ENCODE assay signal across 24 cellular contexts in genomic region chr12:48070731-48071130, GRCh38.
"Had no signal": no experiment of that assay in that cellular context is flagged by ENCODE, and none has a peak within 500 bp of the region (broad histone marks: within the 10 kb centered on the region; RNA-seq: fewer than 3 reads in every experiment).

No MANE protein-coding gene starts in this region.

- H3K4me1 ChIP-seq: colonic mucosa, esophagus squamous epithelium, heart right ventricle, left lung, lower lobe of right lung had no signal

- H3K27ac Mint-ChIP-seq: dendritic cell treated with granulocyte-macrophage colony-stimulating factor and Interleukin-4, amounts not matched to agents 40 ng/mL and 50 ng/mL, for 4 days; endodermal cell; mesothelial cell of epicardium had no signal

- H3K9me3 ChIP-seq: colonic mucosa, esophagus squamous epithelium, gastrocnemius medialis, heart right ventricle, left lung, lower lobe of right lung, mucosa of descending colon had no signal

- DNase-seq: colonic mucosa; cortex of kidney; effector CD8-positive, alpha-beta T cell; effector memory CD8-positive, alpha-beta T cell; endodermal cell; erythroblast; esophagus squamous epithelium; foreskin fibroblast; foreskin melanocyte; gastrocnemius medialis; glutamatergic neuron; head of caudate nucleus; heart right ventricle; hippocampal formation; left cardiac atrium; left lung; left ventricle myocardium superior; lower lobe of right lung; mesenchymal stem cell; mucosa of descending colon had no signal

- H3K9me3 Mint-ChIP-seq: dendritic cell treated with granulocyte-macrophage colony-stimulating factor and Interleukin-4, amounts not matched to agents 40 ng/mL and 50 ng/mL, for 4 days; effector memory CD8-positive, alpha-beta T cell; endodermal cell; mesothelial cell of epicardium had no signal

- ATAC-seq: effector memory CD8-positive, alpha-beta T cell; esophagus mucosa; gastrocnemius medialis; heart right ventricle; left cardiac atrium; left lung; left ventricle myocardium superior; lower lobe of right lung; mucosa of descending colon had no signal

- H3K27me3 Mint-ChIP-seq: dendritic cell treated with granulocyte-macrophage colony-stimulating factor and Interleukin-4, amounts not matched to agents 40 ng/mL and 50 ng/mL, for 4 days; effector memory CD8-positive, alpha-beta T cell had no signal

- H3K27ac ChIP-seq: colonic mucosa, epithelial cell of prostate, esophagus squamous epithelium, gastrocnemius medialis, heart right ventricle, left lung, lower lobe of right lung had no signal

- H3K4me1 Mint-ChIP-seq: endodermal cell had no signal

- H3K4me3 Mint-ChIP-seq: dendritic cell treated with granulocyte-macrophage colony-stimulating factor and Interleukin-4, amounts not matched to agents 40 ng/mL and 50 ng/mL, for 4 days; effector memory CD8-positive, alpha-beta T cell; endodermal cell; mesothelial cell of epicardium had no signal

- H3K27me3 ChIP-seq: colonic mucosa, esophagus squamous epithelium, gastrocnemius medialis, heart right ventricle, left lung had no signal

- H3K4me3 ChIP-seq: colonic mucosa, esophagus squamous epithelium, gastrocnemius medialis, heart right ventricle, left lung, lower lobe of right lung, mucosa of descending colon had no signal
